In genomic region chr12:46518729-46519128, GRCh38 we compare ENCODE assay signal across 22 cellular contexts.
DNase-seq lines count a peak whose midpoint lies in the region; FAIRE-seq and TF ChIP-seq lines count a peak whose summit lies in the region.
"Had no signal": no experiment of that assay in that cellular context is flagged by ENCODE, and none has a peak within 500 bp of the region (broad histone marks: within the 10 kb centered on the region; RNA-seq: fewer than 3 reads in every experiment).

No MANE protein-coding gene starts in this region.

- H3K4me3 Mint-ChIP-seq in activated T-helper 2 cell treated with anti-CD3 and anti-CD28 coated beads, Interferon-gamma antibody, Interleukin-2, Interleukin-4, amounts not matched to agents 10 μg/mL and 5 μg/mL and 100 μg/mL, durations not matched to agents 14 hours and 24 hours and 36 hours (ENCODE audit: low read depth), result no peak overlapping the region
- H3K4me3 Mint-ChIP-seq: activated naive CD8-positive, alpha-beta T cell; CD8-positive, alpha-beta T cell; GM23338; T-helper 17 cell had no signal

- H3K36me3 ChIP-seq in KMS-11 (ENCODE audit: insufficient read depth) (no peaks in the 10 kb centered on the region), keratinocyte (ENCODE audit: control insufficient read depth in 2 of 2, extremely low read depth in 1 of 2, insufficient read depth in 2 of 2, low read length in 2 of 2) (no peaks in the 10 kb centered on the region), subcutaneous abdominal adipose tissue (ENCODE audit: control insufficient read depth in 5 of 5, insufficient read depth in 5 of 5, low read length in 5 of 5) (no peaks in the 10 kb centered on the region)
- H3K36me3 ChIP-seq: heart left ventricle, SJCRH30 had no signal

- peaks cover 74% of the 10 kb centered on the region for H3K4me1 Mint-ChIP-seq in activated T-helper 2 cell treated with anti-CD3 and anti-CD28 coated beads, Interferon-gamma antibody, Interleukin-2, Interleukin-4, amounts not matched to agents 10 μg/mL and 5 μg/mL and 100 μg/mL, durations not matched to agents 14 hours and 24 hours and 36 hours (ENCODE audit: low read depth)

- peaks cover 8% of the 10 kb centered on the region for H3K9me3 Mint-ChIP-seq in activated T-helper 2 cell treated with anti-CD3 and anti-CD28 coated beads, Interferon-gamma antibody, Interleukin-2, Interleukin-4, amounts not matched to agents 10 μg/mL and 5 μg/mL and 100 μg/mL, durations not matched to agents 14 hours and 24 hours and 36 hours
- H3K9me3 Mint-ChIP-seq: CD8-positive, alpha-beta T cell; GM23338 had no signal

- H3K27me3 Mint-ChIP-seq in activated T-helper 2 cell treated with anti-CD3 and anti-CD28 coated beads, Interferon-gamma antibody, Interleukin-2, Interleukin-4, amounts not matched to agents 10 μg/mL and 5 μg/mL and 100 μg/mL, durations not matched to agents 14 hours and 24 hours and 36 hours (ENCODE audit: low read depth), result no peaks in the 10 kb centered on the region
- H3K27me3 Mint-ChIP-seq: activated naive CD8-positive, alpha-beta T cell; T-helper 17 cell had no signal

- dilution Hi-C loops in keratinocyte (cut with MboI; ENCODE audit: extremely low pct_ligation_motif_present, low sequenced_read_pairs), result no loop called here

- no peak for DNase-seq in activated T-helper 2 cell treated with anti-CD3 and anti-CD28 coated beads, Interferon-gamma antibody, Interleukin-2, Interleukin-4, amounts not matched to agents 10 μg/mL and 5 μg/mL and 100 μg/mL, durations not matched to agents 14 hours and 24 hours and 36 hours (ENCODE audit: low spot score)
- no peak for DNase-seq in keratinocyte (ENCODE audit: low read depth, low spot score)
- no peak for DNase-seq in NCI-H2081 (lab: John Stamatoyannopoulos, UW)
- DNase-seq in NAMALWA (ENCODE audit: low spot score), result no peak
- DNase-seq in kidney glomerular epithelial cell (lab: John Stamatoyannopoulos, UW), result no peak
- DNase-seq: activated CD4-positive, alpha-beta T cell treated with anti-CD3 and anti-CD28 coated beads, Interleukin-2, amount 50 U/mL, for 48 hours; body of pancreas; CD8-positive, alpha-beta T cell; DMS53; heart left ventricle; NCI-H187; NCI-H226; nucleus accumbens; SJCRH30; T-helper 17 cell had no signal

- intact Hi-C loops in activated T-helper 2 cell treated with anti-CD3 and anti-CD28 coated beads, Interferon-gamma antibody, Interleukin-2, Interleukin-4, amounts not matched to agents 10 μg/mL and 5 μg/mL and 100 μg/mL, durations not matched to agents 14 hours and 24 hours and 36 hours (cut with micrococcal nuclease), result no loop called here

- H2AFZ ChIP-seq in KMS-11 (ENCODE audit: low read depth) (no peak overlapping the region), keratinocyte (ENCODE audit: control insufficient read depth, low read length) (no peak overlapping the region)
- H2AFZ ChIP-seq: GM23338 had no signal

- H3K27me3 ChIP-seq in KMS-11 (ENCODE audit: insufficient read depth, low read depth), result no peaks in the 10 kb centered on the region
- H3K27me3 ChIP-seq in keratinocyte (ENCODE audit: control insufficient read depth, extremely low read depth, insufficient read depth, low read length), result no peaks in the 10 kb centered on the region
- no peaks in the 10 kb centered on the region for H3K27me3 ChIP-seq in subcutaneous abdominal adipose tissue (ENCODE audit: control insufficient read depth in 5 of 5, insufficient read depth in 4 of 5, low read length in 5 of 5)
- H3K27me3 ChIP-seq: body of pancreas, heart left ventricle, SJCRH30 had no signal

- H3K4me2 ChIP-seq in KMS-11 (peak overlapping the region; percentile 56), keratinocyte (ENCODE audit: control insufficient read depth, extremely low read depth, insufficient read depth, low read depth, low read length) (no peak overlapping the region)
- H3K4me2 ChIP-seq: GM23338 had no signal

- TF ChIP-seq CTCF in KMS-11 (conservative IDR thresholded peaks at IDR 0.05; ENCODE audit: low read depth, low read length) (no peak), keratinocyte (optimal IDR thresholded peaks at IDR 0.05 in 1 of 3, IDR thresholded peaks at IDR 0.05 in 1 of 3, conservative IDR thresholded peaks at IDR 0.05 in 1 of 3; ENCODE audit: extremely low read depth in 1 of 3, insufficient read depth in 2 of 3, low read length in 3 of 3) (no peak)

- H3K4me3 ChIP-seq in KMS-11 (IDR thresholded peaks at IDR 0.05; ENCODE audit: insufficient read depth, low read depth, low read length) (no peak overlapping the region), keratinocyte (ENCODE audit: control insufficient read depth in 2 of 3, extremely low read depth in 1 of 3, insufficient read depth in 2 of 3, low read depth in 1 of 3, low read length in 3 of 3) (no peak overlapping the region), subcutaneous abdominal adipose tissue (ENCODE audit: low read depth in 1 of 5, low read length in 5 of 5) (no peak overlapping the region)
- H3K4me3 ChIP-seq: body of pancreas, GM23338, heart left ventricle, SJCRH30 had no signal

- H3K9ac ChIP-seq in KMS-11 (no peak overlapping the region; the same call in 1 of the 2 replicates), keratinocyte (ENCODE audit: control insufficient read depth, extremely low read depth, insufficient read depth, low read length) (no peak overlapping the region), subcutaneous abdominal adipose tissue (ENCODE audit: low read length in 5 of 5) (no peak overlapping the region)

- peaks cover 23% of the 10 kb centered on the region for H3K36me3 Mint-ChIP-seq in activated T-helper 2 cell treated with anti-CD3 and anti-CD28 coated beads, Interferon-gamma antibody, Interleukin-2, Interleukin-4, amounts not matched to agents 10 μg/mL and 5 μg/mL and 100 μg/mL, durations not matched to agents 14 hours and 24 hours and 36 hours (ENCODE audit: low read depth)
- H3K36me3 Mint-ChIP-seq: activated naive CD8-positive, alpha-beta T cell; CD8-positive, alpha-beta T cell had no signal

- H3K9me1 ChIP-seq in keratinocyte (ENCODE audit: control insufficient read depth, extremely low read depth, insufficient read depth, low read length), result no peaks in the 10 kb centered on the region

- H4K20me1 ChIP-seq in KMS-11 (ENCODE audit: insufficient read depth) (no peaks in the 10 kb centered on the region), keratinocyte (ENCODE audit: control insufficient read depth, extremely low read depth, insufficient read depth, low read length) (no peaks in the 10 kb centered on the region)

- H3K9me3 ChIP-seq in keratinocyte (ENCODE audit: control insufficient read depth, low read depth, low read length) (no peaks in the 10 kb centered on the region), subcutaneous abdominal adipose tissue (ENCODE audit: control insufficient read depth in 5 of 5, low read length in 5 of 5) (no peaks in the 10 kb centered on the region)
- H3K9me3 ChIP-seq: body of pancreas, heart left ventricle, SJCRH30 had no signal

- peak; percentile 46 for FAIRE-seq in keratinocyte (lab: Jason Lieb, UNC)
- FAIRE-seq: GM12892 had no signal

- H3K27ac Mint-ChIP-seq in activated T-helper 2 cell treated with anti-CD3 and anti-CD28 coated beads, Interferon-gamma antibody, Interleukin-2, Interleukin-4, amounts not matched to agents 10 μg/mL and 5 μg/mL and 100 μg/mL, durations not matched to agents 14 hours and 24 hours and 36 hours, result peak overlapping the region; percentile 4
- H3K27ac Mint-ChIP-seq: CD8-positive, alpha-beta T cell; GM23338; T-helper 17 cell had no signal

- H3K79me2 ChIP-seq in KMS-11 (ENCODE audit: insufficient read depth, low read depth), result no peaks in the 10 kb centered on the region
- no peaks in the 10 kb centered on the region for H3K79me2 ChIP-seq in keratinocyte (ENCODE audit: control insufficient read depth, insufficient read depth, low read length)

- H3K27ac ChIP-seq in KMS-11, result peak overlapping the region; percentile 98
- H3K27ac ChIP-seq in keratinocyte (ENCODE audit: control insufficient read depth, insufficient read depth, low read length), result no peak overlapping the region
- H3K27ac ChIP-seq in subcutaneous abdominal adipose tissue (ENCODE audit: low read depth, low read length), result peak overlapping the region; percentile 20
- H3K27ac ChIP-seq: body of pancreas, HL-60, SJCRH30, VCaP had no signal

- H3K4me1 ChIP-seq in KMS-11 (ENCODE audit: low read depth, poor library complexity, severe bottlenecking) (peaks cover 97% of the 10 kb centered on the region), keratinocyte (ENCODE audit: control insufficient read depth, extremely low read depth, insufficient read depth, low read length) (peaks cover 46% of the 10 kb centered on the region), subcutaneous abdominal adipose tissue (ENCODE audit: control insufficient read depth in 5 of 5, insufficient read depth in 5 of 5, low read length in 5 of 5) (peaks cover 0 to 13% (median 10%) of the 10 kb centered on the region in 5 donors)
- H3K4me1 ChIP-seq: body of pancreas had no signal
